In the genomic region with DNA sequence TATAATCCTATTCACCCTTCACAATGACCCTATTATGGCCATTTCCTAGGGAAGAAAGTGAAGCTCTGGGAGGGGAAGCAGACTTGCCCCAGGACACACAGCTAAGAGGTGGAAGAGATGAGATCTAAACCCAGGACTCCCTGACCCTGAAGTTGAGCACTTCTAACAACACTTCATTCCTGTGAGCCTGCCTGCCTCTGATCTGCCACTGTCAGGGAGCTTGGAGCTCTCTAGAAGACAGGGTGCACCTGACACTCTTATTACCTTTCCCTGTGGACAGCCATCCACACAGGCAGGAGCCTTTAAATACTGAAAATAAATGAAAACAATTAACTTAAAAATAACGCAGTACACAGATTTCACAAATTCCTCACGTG, we compare ENCODE assay signal across 8 cellular contexts. TPM values are rescaled to one million over a fixed set of nuclear protein-coding genes. Genes with fewer than 3 reads are reported as not detected.
DNase-seq lines count a peak whose midpoint lies in the region; ATAC-seq lines count a peak whose summit lies in the region.

No MANE protein-coding gene starts in this region.

- peaks cover 2% of the 10 kb centered on the region for H3K36me3 Mint-ChIP-seq in activated naive CD4-positive, alpha-beta T cell treated with anti-CD3 and anti-CD28 coated beads for 36 hours (ENCODE audit: low read depth)

- peak overlapping the region; percentile 96 for H3K9ac ChIP-seq in adipocyte (ENCODE audit: low read length)

- DNase-seq in activated naive CD4-positive, alpha-beta T cell treated with anti-CD3 and anti-CD28 coated beads for 36 hours = no peak
- no peak for DNase-seq in activated naive CD4-positive, alpha-beta T cell treated with Interleukin-2 at 50 U/mL for 16 hours
- DNase-seq in adipocyte (ENCODE audit: low read depth) (peak; percentile 12), kidney tubule cell (ENCODE audit: low spot score) (peak; percentile 13)

- H3K4me3 ChIP-seq in adipocyte (ENCODE audit: low read length) (peak overlapping the region; percentile 98), thymus (ENCODE audit: low read length) (peak overlapping the region; percentile 73)

- no peak for ATAC-seq in HG03095 (IDR thresholded peaks at IDR 0.05; ENCODE audit: unreplicated experiment)
- ATAC-seq in HG02678 (IDR thresholded peaks at IDR 0.05; ENCODE audit: unreplicated experiment) = no peak
- no peak for ATAC-seq in HG03442 (IDR thresholded peaks at IDR 0.05; ENCODE audit: unreplicated experiment)

- H3K27ac ChIP-seq in thymus (ENCODE audit: low read depth) = peak overlapping the region; percentile 77

- H3K4me1 ChIP-seq in adipocyte (ENCODE audit: control insufficient read depth, insufficient read depth, low read length) (peaks cover 18% of the 10 kb centered on the region), thymus (ENCODE audit: control insufficient read depth, insufficient read depth, low read length) (peaks cover 53% of the 10 kb centered on the region)

- 3% methylated on average over 2 of the region's 2 CpGs for WGBS in thymus

- H3K27me3 ChIP-seq in adipocyte (replicated peaks; ENCODE audit: control insufficient read depth, insufficient read depth, low read length) (no peaks in the 10 kb centered on the region), thymus (ENCODE audit: control insufficient read depth, insufficient read depth) (no peaks in the 10 kb centered on the region)

- H3K9me3 Mint-ChIP-seq in activated naive CD4-positive, alpha-beta T cell treated with anti-CD3 and anti-CD28 coated beads for 36 hours = no peaks in the 10 kb centered on the region

- CTCF ChIA-PET in activated naive CD4-positive, alpha-beta T cell treated with anti-CD3 and anti-CD28 coated beads for 36 hours (lab: Charles Lee) = interaction anchor here (1.0 to 1.8 kb wide), 5 partner anchors 11 to 122 kb away, joined by 3 to 8 read pairs (median 5); no protein-coding TSS in a partner anchor

- H3K4me1 Mint-ChIP-seq in activated naive CD4-positive, alpha-beta T cell treated with anti-CD3 and anti-CD28 coated beads for 36 hours (ENCODE audit: low read depth) = peaks cover 50% of the 10 kb centered on the region

- H3K27ac Mint-ChIP-seq in activated naive CD4-positive, alpha-beta T cell treated with anti-CD3 and anti-CD28 coated beads for 36 hours = no peak overlapping the region

- no peaks in the 10 kb centered on the region for H3K27me3 Mint-ChIP-seq in activated naive CD4-positive, alpha-beta T cell treated with anti-CD3 and anti-CD28 coated beads for 36 hours (ENCODE audit: low read depth)

- intact Hi-C loops in activated naive CD4-positive, alpha-beta T cell treated with anti-CD3 and anti-CD28 coated beads for 36 hours (cut with micrococcal nuclease) = no loop called here

- peak overlapping the region; percentile 92 for H3K4me3 Mint-ChIP-seq in activated naive CD4-positive, alpha-beta T cell treated with anti-CD3 and anti-CD28 coated beads for 36 hours

- H3K9me3 ChIP-seq in adipocyte (ENCODE audit: control insufficient read depth, low read length) (no peaks in the 10 kb centered on the region), thymus (ENCODE audit: control insufficient read depth) (no peaks in the 10 kb centered on the region)

- H3K36me3 ChIP-seq in adipocyte (ENCODE audit: control insufficient read depth, insufficient read depth, low read length, severe bottlenecking) (peaks cover 7% of the 10 kb centered on the region), thymus (ENCODE audit: control insufficient read depth, insufficient read depth) (peaks cover 4% of the 10 kb centered on the region)

RNA-seq across cellular contexts. Expression of a gene that starts 0.6 kb away (rescaled TPM):
- 10 to 100 TPM; 18.5 to 21.2 TPM for total RNA-seq in activated naive CD4-positive, alpha-beta T cell treated with anti-CD3 and anti-CD28 coated beads for 36 hours
- polyA plus RNA-seq in thymus = 62.2 TPM

RNA-seq across cellular contexts. Expression of a gene that starts 13.1 kb away (rescaled TPM):
- total RNA-seq in activated naive CD4-positive, alpha-beta T cell treated with anti-CD3 and anti-CD28 coated beads for 36 hours = 1 to 10 TPM; 4.8 to 5.0 TPM
- polyA plus RNA-seq in thymus = 16.2 TPM

RNA-seq across cellular contexts. Expression of a gene that starts 52.0 kb away (rescaled TPM):
- total RNA-seq in activated naive CD4-positive, alpha-beta T cell treated with anti-CD3 and anti-CD28 coated beads for 36 hours = not detected
- polyA plus RNA-seq in thymus = 0.05 TPM

Comparison
In these comparisons a context has a peak if more than half of its experiments do, and no peak if none do; other contexts are left out.
1. DNase-seq: peak in adipocyte (single experiment) and kidney tubule cell (single experiment); none in activated naive CD4-positive, alpha-beta T cell treated with anti-CD3 and anti-CD28 coated beads for 36 hours (single experiment) and activated naive CD4-positive, alpha-beta T cell treated with Interleukin-2 at 50 U/mL for 16 hours (single experiment).